8 cellular contexts compared by ENCODE assay signal in the genomic region with DNA sequence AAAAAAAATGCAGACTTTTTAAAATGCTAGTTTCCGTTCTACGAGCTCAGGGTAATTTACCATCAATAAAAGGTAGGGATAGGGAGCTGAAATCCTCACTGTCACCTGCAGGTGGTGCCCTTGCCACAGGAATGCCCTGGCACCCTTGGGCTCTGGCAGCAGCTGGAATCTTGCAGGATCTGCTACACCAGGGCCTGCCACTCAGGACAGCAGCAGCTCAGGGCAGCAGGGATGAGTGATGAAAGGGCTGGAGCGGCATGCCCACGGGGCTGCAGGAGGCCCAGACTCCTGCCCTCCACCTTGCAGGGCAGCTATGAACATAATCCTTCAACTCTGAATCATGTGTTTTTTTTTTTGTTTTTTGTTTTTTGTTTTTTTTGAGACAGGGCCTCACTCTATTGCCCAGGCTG. TPM values are rescaled to one million over a fixed set of nuclear protein-coding genes. Genes with fewer than 3 reads are reported as not detected.
DNase-seq lines count a peak whose midpoint lies in the region; ATAC-seq, FAIRE-seq and TF ChIP-seq lines count a peak whose summit lies in the region.

No MANE protein-coding gene starts in this region.

- POLR2A ChIA-PET in K562 (lab: Yijun Ruan, JAX) = interaction anchor here (0.9 to 2.4 kb wide), 4 partner anchors 17 to 302 kb away, joined by 3 to 10 read pairs (median 5); partner anchors contain the start of gene GADD45B

- ATAC-seq in K562 (peak; percentile 95), HG02840 (IDR thresholded peaks at IDR 0.05; ENCODE audit: low FRiP score, unreplicated experiment) (no peak)

- no peak overlapping the region for H3K9ac ChIP-seq in K562 (ENCODE audit: insufficient read depth in 1 of 2, low read depth in 2 of 2, low read length in 2 of 2)

- H3K4me1 ChIP-seq in K562 (replicated peaks in 1 of 2; ENCODE audit: control insufficient read depth in 2 of 2, insufficient read depth in 2 of 2, low read length in 2 of 2) = peaks cover 0 to 11% of the 10 kb centered on the region in 2 experiments; a peak in 2 of 5 replicates

- no peak for TF ChIP-seq POLR2A in K562 (conservative IDR thresholded peaks at IDR 0.05)

- TF ChIP-seq EP300 in K562 (IDR thresholded peaks at IDR 0.05; ENCODE audit: low read length) = no peak

- H2AFZ ChIP-seq in K562 (ENCODE audit: low read depth, low read length) = no peak overlapping the region

- no peak overlapping the region for H3K27ac ChIP-seq in K562 (ENCODE audit: extremely low read depth, low read depth, low read length)

- peaks cover 21 to 51% of the 10 kb centered on the region in 2 experiments; a peak in 4 of 5 replicates for H3K27me3 ChIP-seq in K562 (ENCODE audit: control insufficient read depth in 2 of 2, insufficient read depth in 2 of 2, low read length in 2 of 2)

- no peaks in the 10 kb centered on the region for H3K79me2 ChIP-seq in K562 (ENCODE audit: control insufficient read depth, insufficient read depth, low read length)

- BruUV-seq in K562 (replicated peaks; lab: Mats Ljungman, UMichigan) = no TSS peak

- peak; percentile 92 to 97 for TF ChIP-seq RAD21 in K562 (CRISPR knock-in tag; conservative IDR thresholded peaks at IDR 0.05 in 1 of 2, IDR thresholded peaks at IDR 0.05 in 1 of 2)

- WGBS in K562 (ENCODE audit: insufficient coverage, low coverage, missing lambda C conversion rate) = 0% methylated on average over 4 of the region's 4 CpGs

- no peaks in the 10 kb centered on the region for H3K9me3 ChIP-seq in K562 (replicated peaks; ENCODE audit: control insufficient read depth, insufficient read depth, low read depth, low read length)

- peak; percentile 71 for DNase-seq in activated gamma-delta T cell treated with Interleukin-2 at 50 U/mL for 16 hours
- DNase-seq in activated gamma-delta T cell (lab: John Stamatoyannopoulos, UW) = no peak
- peak; percentile 21 for DNase-seq in NCI-H2107 (lab: John Stamatoyannopoulos, UW)
- DNase-seq in K562 (ENCODE audit: extremely low read depth in 1 of 4, low spot score in 3 of 4) = peak; percentile 78 to 84 (median 83)
- peak; percentile 87 for DNase-seq in iPS-NIHi7 (ENCODE audit: extremely low spot score)
- peak; percentile 50 to 66 for DNase-seq in stimulated activated CD4-positive, alpha-beta T cell treated with anti-CD3 and anti-CD28 coated beads, Interleukin-15, amount 100 ng/mL, for 1 hour (ENCODE audit: low read depth in 1 of 2, low spot score in 1 of 2)

- no peaks in the 10 kb centered on the region for H3K9me1 ChIP-seq in K562 (ENCODE audit: control insufficient read depth, insufficient read depth, low read length)

- intact Hi-C loops in K562 (cut with micrococcal nuclease) = loop anchor here (1.0 to 5.0 kb wide), 2 partner anchors 101 to 224 kb away; no protein-coding TSS in a partner anchor

- CTCF ChIA-PET in K562 (lab: Yijun Ruan, JAX; ENCODE audit: low intra/inter-chr PET ratio) = interaction anchor here (0.5 to 1.7 kb wide), 8 partner anchors 13 to 1344 kb away, joined by 3 to 19 read pairs (median 3); no protein-coding TSS in a partner anchor

- H3K4me2 ChIP-seq in K562 (ENCODE audit: insufficient read depth, low read length) = no peak overlapping the region

- no peaks in the 10 kb centered on the region for H4K20me1 ChIP-seq in K562 (replicated peaks; ENCODE audit: control insufficient read depth, insufficient read depth, low read length)

- H3K4me3 ChIP-seq in K562 = no peak overlapping the region

- FAIRE-seq in TTC549 (lab: Jason Lieb, UNC) (peak; percentile 83), K562 (lab: Jason Lieb, UNC) (peak; percentile 92)

- TF ChIP-seq CTCF in K562 (IDR thresholded peaks at IDR 0.05 in 2 of 3, conservative IDR thresholded peaks at IDR 0.05 in 1 of 3; ENCODE audit: insufficient read depth in 2 of 3, low read depth in 1 of 3, low read length in 3 of 3) = peak; percentile 87 to 96 (median 91)

- in situ Hi-C loops in K562 (cut with MboI) = loop anchor here (5.0 kb wide), 1 partner anchor 224 kb away; no protein-coding TSS in a partner anchor

- H3K36me3 ChIP-seq in K562 (ENCODE audit: control insufficient read depth, insufficient read depth, low read length) = no peaks in the 10 kb centered on the region

TF ChIP-seq in K562, 482 proteins besides CTCF, POLR2A, EP300 and RAD21 (continues in another document):
- TF ChIP-seq E2F3 (CRISPR knock-in tag; IDR thresholded peaks at IDR 0.05) = no peak
- TF ChIP-seq, protein P1, sequence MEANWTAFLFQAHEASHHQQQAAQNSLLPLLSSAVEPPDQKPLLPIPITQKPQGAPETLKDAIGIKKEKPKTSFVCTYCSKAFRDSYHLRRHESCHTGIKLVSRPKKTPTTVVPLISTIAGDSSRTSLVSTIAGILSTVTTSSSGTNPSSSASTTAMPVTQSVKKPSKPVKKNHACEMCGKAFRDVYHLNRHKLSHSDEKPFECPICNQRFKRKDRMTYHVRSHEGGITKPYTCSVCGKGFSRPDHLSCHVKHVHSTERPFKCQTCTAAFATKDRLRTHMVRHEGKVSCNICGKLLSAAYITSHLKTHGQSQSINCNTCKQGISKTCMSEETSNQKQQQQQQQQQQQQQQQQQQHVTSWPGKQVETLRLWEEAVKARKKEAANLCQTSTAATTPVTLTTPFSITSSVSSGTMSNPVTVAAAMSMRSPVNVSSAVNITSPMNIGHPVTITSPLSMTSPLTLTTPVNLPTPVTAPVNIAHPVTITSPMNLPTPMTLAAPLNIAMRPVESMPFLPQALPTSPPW (CRISPR knock-in tag; IDR thresholded peaks at IDR 0.05) = peak; percentile 23; the same call in 1 of the 2 replicates
- peak; percentile 74; the same call in 1 of the 2 replicates for TF ChIP-seq CC2D1A (IDR thresholded peaks at IDR 0.05)
- 0 out of 2 replicates have a peak, but pooled peaks have one; percentile 17 for TF ChIP-seq ERF (CRISPR knock-in tag; IDR thresholded peaks at IDR 0.05)
- TF ChIP-seq MAZ (CRISPR knock-in tag; conservative IDR thresholded peaks at IDR 0.05 in 1 of 2, IDR thresholded peaks at IDR 0.05 in 1 of 2) = peak in 1 of 2 experiments; percentile 53; a peak in 1 of 4 replicates
- no peak for TF ChIP-seq PRMT5 (CRISPR knock-in tag; IDR thresholded peaks at IDR 0.05)
- no peak for TF ChIP-seq ZNF639 (CRISPR knock-in tag; conservative IDR thresholded peaks at IDR 0.05 in 1 of 2, IDR thresholded peaks at IDR 0.05 in 1 of 2)

RNA-seq across cellular contexts. Expression of gene GNG7, which starts 54.0 kb away (rescaled TPM):
- 0.09 and 0.16 TPM in 2 replicates for total RNA-seq in K562 (2011; cell fraction: chromatin; rRNA removed; ENCODE audit: low replicate concordance)
- total RNA-seq in K562 (2011; cell fraction: nucleolus; rRNA removed) = under 0.01 and 0.13 TPM in 2 replicates
- total RNA-seq in K562 (2011; cell fraction: nucleoplasm; rRNA removed) = 0.15 TPM in 1 of 2 replicates, not detected in the other
- total RNA-seq in K562 (2014; rRNA removed) (0.09 TPM in 1 of 2 replicates, not detected in the other), K562 (2014; rRNA removed; fragmentation: Illumina TruSeq; extraction: Trizol) (0.04 TPM in 1 of 2 replicates, not detected in the other), K562 (2015; rRNA removed; fragmentation: Illumina TruSeq; extraction: Trizol) (0.04 TPM in 2 replicates), K562 (2021) (0.11 and 0.20 TPM in 2 replicates)
- polyA plus RNA-seq in K562 (2011; rRNA removed) (0.08 and 0.12 TPM in 2 replicates), K562 (2014; fragmentation: Illumina TruSeq; extraction: Trizol) (0.04 TPM in 2 replicates), K562 (2014; fragmentation: Nextera tagmentation; extraction: Ambion mirVana) (under 1 TPM in 1 of 2 experiments, not detected in 1; 0.01 TPM), K562 (2014; rRNA removed) (0.07 TPM in 1 of 2 replicates, not detected in the other)
- polyA plus RNA-seq in K562 (2011; cell fraction: cytosol; rRNA removed) = 0.15 and 0.27 TPM in 2 replicates
- polyA plus RNA-seq in K562 (2011; cell fraction: nucleus; rRNA removed) = 0.04 and 0.22 TPM in 2 replicates
- 0.10 and 0.53 TPM in 2 replicates for polyA plus RNA-seq in K562 (2012)
- 0.03 TPM in 1 of 2 replicates, not detected in the other for polyA minus RNA-seq in K562 (2011; rRNA and poly(A)+ RNA removed)
- not detected in 2 replicates for polyA minus RNA-seq in K562 (2011; cell fraction: cytosol; rRNA and poly(A)+ RNA removed)
- not detected in 2 replicates for polyA minus RNA-seq in K562 (2011; cell fraction: nucleus; rRNA and poly(A)+ RNA removed)
